Comparison of ENCODE assay signal across 8 cellular contexts in genomic region chr20:25237610-25238318, GRCh38. TPM values are rescaled to one million over a fixed set of nuclear protein-coding genes. Genes with fewer than 3 reads are reported as not detected.
DNase-seq lines count a peak whose midpoint lies in the region; ATAC-seq and TF ChIP-seq lines count a peak whose summit lies in the region.

No MANE protein-coding gene starts in this region.

- no peaks in the 10 kb centered on the region for H3K79me2 ChIP-seq in PC-9 (ENCODE audit: low read depth)

- peak; percentile 63 for ATAC-seq in GM21717 (IDR thresholded peaks at IDR 0.05; ENCODE audit: unreplicated experiment)
- peak; percentile 98 for ATAC-seq in activated naive CD8-positive, alpha-beta T cell treated with anti-CD3 and anti-CD28 coated beads, Interleukin-2, amount 50 U/mL, for 24 hours

- peaks cover 30% of the 10 kb centered on the region for H3K4me1 Mint-ChIP-seq in activated naive CD8-positive, alpha-beta T cell treated with anti-CD3 and anti-CD28 coated beads, Interleukin-2, amount 50 U/mL, for 24 hours

- POLR2A ChIA-PET in PC-9 (lab: Charles Lee; ENCODE audit: unreplicated experiment) = interaction anchor here (0.5 kb wide), 1 partner anchor 12 kb away, joined by 3 read pairs; no protein-coding TSS in a partner anchor
- POLR2A ChIA-PET in HEK293T (lab: Yijun Ruan, JAX) = interaction anchor here (4.0 kb wide), 1 partner anchor 10 kb away, joined by 22 read pairs; the partner anchor contains the start of gene PYGB

- no peaks in the 10 kb centered on the region for H3K36me3 ChIP-seq in PC-9 (ENCODE audit: low read depth)

- H3K4me1 ChIP-seq in PC-9 (replicated peaks; ENCODE audit: insufficient read depth) = peaks cover 77% of the 10 kb centered on the region

- H3K27me3 ChIP-seq in PC-9 (ENCODE audit: insufficient read depth, low read depth) = no peaks in the 10 kb centered on the region

- no peaks in the 10 kb centered on the region for H3K36me3 Mint-ChIP-seq in activated naive CD8-positive, alpha-beta T cell treated with anti-CD3 and anti-CD28 coated beads, Interleukin-2, amount 50 U/mL, for 24 hours (ENCODE audit: low read depth)

- no peak for TF ChIP-seq CTCF in PC-9 (conservative IDR thresholded peaks at IDR 0.05)

- H3K4me3 ChIP-seq in PC-9 = no peak overlapping the region

- intact Hi-C loops in PC-9 (cut with micrococcal nuclease; ENCODE audit: unreplicated experiment) = loop anchor here (1.0 to 5.0 kb wide), 5 partner anchors 10 to 1105 kb away; no protein-coding TSS in a partner anchor

- H3K4me3 Mint-ChIP-seq in activated naive CD8-positive, alpha-beta T cell treated with anti-CD3 and anti-CD28 coated beads, Interleukin-2, amount 50 U/mL, for 24 hours = peak overlapping the region; percentile 68

- peak overlapping the region; percentile 98 for H3K27ac ChIP-seq in PC-9

- in situ Hi-C loops in ACHN (cut with HindIII; ENCODE audit: low pct_ligation_motif_present, low pct_unique_long_range_greater_than_20kb, low sequenced_read_pairs) = no loop called here

- no peak overlapping the region for H2AFZ ChIP-seq in PC-9

- no peaks in the 10 kb centered on the region for H3K9me2 ChIP-seq in PC-9 (ENCODE audit: insufficient read depth)

- H3K9me3 ChIP-seq in PC-9 (ENCODE audit: insufficient read depth, low read depth) = no peaks in the 10 kb centered on the region

- CTCF ChIA-PET in PC-9 (lab: Charles Lee) = interaction anchor here (0.6 kb wide), 1 partner anchor 16 kb away, joined by 3 read pairs; no protein-coding TSS in a partner anchor
- CTCF ChIA-PET in HEK293T (lab: Yijun Ruan, JAX) = no interaction called here

- H4K20me1 ChIP-seq in PC-9 (ENCODE audit: insufficient read depth) = no peaks in the 10 kb centered on the region

- H3K4me2 ChIP-seq in PC-9 = peak overlapping the region; percentile 63

- no TSS peak for BruUV-seq in PC-9 (replicated peaks; lab: Mats Ljungman, UMichigan)

- no peaks in the 10 kb centered on the region for H3K9me3 Mint-ChIP-seq in activated naive CD8-positive, alpha-beta T cell treated with anti-CD3 and anti-CD28 coated beads, Interleukin-2, amount 50 U/mL, for 24 hours

- DNase-seq in ACHN (peak; percentile 94), PC-9 (peak; percentile 82 to 99), iPS-NIHi7 (ENCODE audit: extremely low spot score) (peak; percentile 35), NCI-H2081 (lab: John Stamatoyannopoulos, UW) (no peak), HEK293T (ENCODE audit: extremely low spot score) (no peak)
- DNase-seq in activated naive CD8-positive, alpha-beta T cell treated with anti-CD3 and anti-CD28 coated beads, Interleukin-2, amount 50 U/mL, for 24 hours = peak; percentile 64
- peak; percentile 45 for DNase-seq in stimulated activated CD4-positive, alpha-beta T cell treated with anti-CD3 and anti-CD28 coated beads, Interleukin-4, amount 100 ng/mL, for 1 hour

- peaks cover 13% of the 10 kb centered on the region for H3K27me3 Mint-ChIP-seq in activated naive CD8-positive, alpha-beta T cell treated with anti-CD3 and anti-CD28 coated beads, Interleukin-2, amount 50 U/mL, for 24 hours

- H3K27ac Mint-ChIP-seq in activated naive CD8-positive, alpha-beta T cell treated with anti-CD3 and anti-CD28 coated beads, Interleukin-2, amount 50 U/mL, for 24 hours = peak overlapping the region; percentile 97

- H3F3A ChIP-seq in PC-9 (ENCODE audit: insufficient read depth, low read depth) = peaks cover 42% of the 10 kb centered on the region

TF ChIP-seq in HEK293T, 16 proteins besides CTCF, POLR2A, EP300 and RAD21:
- TF ChIP-seq LEF1 (IDR thresholded peaks at IDR 0.05; ENCODE audit: borderline replicate concordance) (no peak), TARDBP (IDR thresholded peaks at IDR 0.05) (no peak), NFRKB (IDR thresholded peaks at IDR 0.05) (no peak), FOXA1 (IDR thresholded peaks at IDR 0.05) (no peak), CTBP1 (IDR thresholded peaks at IDR 0.05; ENCODE audit: borderline replicate concordance) (no peak), ARNT (IDR thresholded peaks at IDR 0.05) (no peak), FOXK2 (IDR thresholded peaks at IDR 0.05) (no peak), HDGF (IDR thresholded peaks at IDR 0.05; ENCODE audit: borderline replicate concordance) (no peak), BHLHE40 (IDR thresholded peaks at IDR 0.05; ENCODE audit: borderline replicate concordance) (no peak), FOXM1 (IDR thresholded peaks at IDR 0.05; ENCODE audit: borderline replicate concordance) (no peak), ZNF384 (IDR thresholded peaks at IDR 0.05) (no peak), PKNOX1 (IDR thresholded peaks at IDR 0.05) (no peak), ELF4 (IDR thresholded peaks at IDR 0.05) (no peak), SUZ12 (IDR thresholded peaks at IDR 0.05) (no peak), L3MBTL2 (conservative IDR thresholded peaks at IDR 0.05) (no peak), SP1 (IDR thresholded peaks at IDR 0.05) (no peak)

RNA-seq across cellular contexts. Expression of gene PYGB, which starts 10.1 kb away (rescaled TPM):
- 127 and 133 TPM in 2 replicates for total RNA-seq in PC-9 (2021)

RNA-seq across cellular contexts. Expression of gene ENTPD6, which starts 42.3 kb away (rescaled TPM):
- total RNA-seq in PC-9 (2021) = 75.5 and 80.4 TPM in 2 replicates

Comparison
In these comparisons a context has a peak if more than half of its experiments do, and no peak if none do; other contexts are left out.
1. DNase-seq: peak in ACHN (single experiment), PC-9 (2 of 2), activated naive CD8-positive, alpha-beta T cell treated with anti-CD3 and anti-CD28 coated beads, Interleukin-2, amount 50 U/mL, for 24 hours (single experiment), iPS-NIHi7 (single experiment) and stimulated activated CD4-positive, alpha-beta T cell treated with anti-CD3 and anti-CD28 coated beads, Interleukin-4, amount 100 ng/mL, for 1 hour (single experiment); none in NCI-H2081 (0 of 2) and HEK293T (single experiment).